Comparison of ENCODE assay signal across 17 cellular contexts in genomic region chrX:46178763-46179162, GRCh38.
"Had no signal": no experiment of that assay in that cellular context is flagged by ENCODE, and none has a peak within 500 bp of the region (broad histone marks: within the 10 kb centered on the region; RNA-seq: fewer than 3 reads in every experiment).

No MANE protein-coding gene starts in this region.

- H3K27me3 ChIP-seq: heart left ventricle, neutrophil had no signal

- DNase-seq: activated CD4-positive, alpha-beta memory T cell treated with anti-CD3 and anti-CD28 coated beads for 36 hours; activated CD4-positive, alpha-beta T cell treated with anti-CD3 and anti-CD28 coated beads for 1 hour; activated naive CD4-positive, alpha-beta T cell; activated T-cell treated with anti-CD3 and anti-CD28 coated beads, Interleukin-2, amount 50 U/mL, for 72 hours; foreskin melanocyte; heart left ventricle; mammary epithelial cell; naive thymus-derived CD4-positive, alpha-beta T cell; retina; stimulated activated CD4-positive, alpha-beta T cell treated with anti-CD3 and anti-CD28 coated beads, Interleukin-4, amount 100 ng/mL, for 4 hours; stomach; uterus had no signal

- ATAC-seq: activated T-cell treated with anti-CD3 and anti-CD28 coated beads, Interleukin-2, amount 50 U/mL, for 72 hours; heart left ventricle; naive thymus-derived CD4-positive, alpha-beta T cell had no signal

- H3K4me3 ChIP-seq: heart left ventricle, stomach, thoracic aorta, uterus had no signal

- H3K27ac ChIP-seq: heart left ventricle, neutrophil, stomach, uterus had no signal

- FAIRE-seq: colon, endothelial cell of umbilical vein, islet of Langerhans had no signal
